ENCODE assay signal across 10 cellular contexts in the genomic region with DNA sequence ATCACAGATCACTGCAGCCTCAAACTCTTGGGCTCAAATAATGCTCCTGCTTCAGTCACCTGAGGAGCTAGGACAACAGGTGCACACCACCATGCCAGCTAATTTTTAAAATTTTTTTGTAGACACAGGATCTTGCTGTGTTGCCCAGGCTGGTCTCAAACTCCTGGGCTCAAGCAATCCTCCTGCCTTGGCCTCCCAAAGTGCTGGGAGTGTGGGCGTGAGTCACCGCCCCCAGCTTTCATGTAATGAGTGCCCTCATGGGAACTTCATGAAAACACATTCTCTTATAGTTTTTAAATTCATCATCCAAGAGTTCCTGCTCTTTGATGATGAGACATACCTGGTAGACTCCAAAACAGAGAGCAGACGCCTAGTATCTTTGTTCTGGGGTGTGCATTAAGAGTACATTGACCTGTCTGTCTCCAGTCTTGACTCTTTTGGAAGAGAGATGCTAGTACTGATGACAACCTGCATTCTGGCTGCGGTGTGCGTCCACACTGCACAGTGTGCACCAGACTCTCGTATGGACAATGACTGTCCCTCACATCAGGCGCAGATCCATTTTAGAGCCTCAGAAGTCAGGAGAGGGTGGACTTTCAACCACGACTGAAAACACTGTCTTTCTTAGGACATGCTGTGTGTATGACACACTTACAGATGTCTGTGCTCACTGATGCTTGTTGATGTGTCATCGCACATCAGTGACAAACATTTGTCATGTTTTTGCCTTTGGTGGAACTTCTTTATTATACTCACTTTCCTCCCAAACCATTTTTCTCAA. TPM values are rescaled to one million over a fixed set of nuclear protein-coding genes. Genes with fewer than 3 reads are reported as not detected.
DNase-seq lines count a peak whose midpoint lies in the region; ATAC-seq, FAIRE-seq and TF ChIP-seq lines count a peak whose summit lies in the region.
"Had no signal": no experiment of that assay in that cellular context is flagged by ENCODE, and none has a peak within 500 bp of the region (broad histone marks: within the 10 kb centered on the region; RNA-seq: fewer than 3 reads in every experiment).

No MANE protein-coding gene starts in this region.

- H3K4me1 Mint-ChIP-seq in T-cell = peaks cover 82 to 87% (median 86%) of the 10 kb centered on the region in 3 donors

- H3K27ac ChIP-seq in K562 (ENCODE audit: extremely low read depth, low read depth, low read length) = peak overlapping the region; percentile 34; the same call in 1 of the 3 replicates
- no peak overlapping the region for H3K27ac ChIP-seq in colonic mucosa

- BruUV-seq in K562 (replicated peaks; lab: Mats Ljungman, UMichigan) = no TSS peak

- no peaks in the 10 kb centered on the region for H3K9me3 ChIP-seq in K562 (replicated peaks; ENCODE audit: control insufficient read depth, insufficient read depth, low read depth, low read length)
- no peaks in the 10 kb centered on the region for H3K9me3 ChIP-seq in colonic mucosa

- H3K27me3 ChIP-seq in K562 (ENCODE audit: control insufficient read depth in 2 of 2, insufficient read depth in 2 of 2, low read length in 2 of 2) (no peaks in the 10 kb centered on the region), colonic mucosa (no peaks in the 10 kb centered on the region)

- intact Hi-C loops in K562 (cut with micrococcal nuclease) = no loop called here
- intact Hi-C loops in colonic mucosa (cut with DNase I) = no loop called here

- H3K4me3 Mint-ChIP-seq in T-cell = peak overlapping the region; percentile 84 to 86 (median 85)

- ATAC-seq in T-cell (replicated peaks in 1 of 4) (peak in 2 of 4 experiments; percentile 18 to 24), K562 (no peak), GM19324 (IDR thresholded peaks at IDR 0.05; ENCODE audit: low FRiP score, unreplicated experiment) (no peak), GM18520 (IDR thresholded peaks at IDR 0.05; ENCODE audit: unreplicated experiment) (no peak)

- peaks cover 10% of the 10 kb centered on the region for H3K36me3 Mint-ChIP-seq in T-cell

- H3K9ac ChIP-seq in K562 (ENCODE audit: insufficient read depth in 1 of 2, low read depth in 2 of 2, low read length in 2 of 2) = 0 out of 4 replicates have a peak overlapping the region, but pooled peaks of 1 of the 2 experiments have one; percentile 10
- H3K9ac ChIP-seq in colonic mucosa (ENCODE audit: low read depth in 2 of 2, low read length in 2 of 2) = no peak overlapping the region

- TF ChIP-seq EP300 in K562 (IDR thresholded peaks at IDR 0.05; ENCODE audit: low read length) = no peak

- 78% methylated on average over 9 of the region's 9 CpGs for WGBS in K562 (ENCODE audit: insufficient coverage, low coverage, missing lambda C conversion rate)

- FAIRE-seq in GM18507 (lab: Jason Lieb, UNC) = peak; percentile 84
- FAIRE-seq in K562 (lab: Jason Lieb, UNC) = peak; percentile 52
- FAIRE-seq: G401.6 had no signal

- peaks cover 36% of the 10 kb centered on the region for H3K79me2 ChIP-seq in K562 (ENCODE audit: control insufficient read depth, insufficient read depth, low read length)

- POLR2A ChIA-PET in T-cell (lab: Charles Lee) (interaction anchor here in 1 of 2 donors (1.5 kb wide), 1 partner anchor 10 kb away, joined by 3 read pairs; no protein-coding TSS in a partner anchor), K562 (lab: Yijun Ruan, JAX) (interaction anchor here (1.1 to 1.5 kb wide), 2 partner anchors 10 to 51 kb away, joined by 3 to 4 read pairs; no protein-coding TSS in a partner anchor)

- no peaks in the 10 kb centered on the region for H4K20me1 ChIP-seq in K562 (replicated peaks; ENCODE audit: control insufficient read depth, insufficient read depth, low read length)

- H3K27ac Mint-ChIP-seq in T-cell = peak overlapping the region; percentile 87 to 96

- 0 out of 2 replicates have a peak overlapping the region, but pooled peaks have one; percentile 22 for H2AFZ ChIP-seq in K562 (ENCODE audit: low read depth, low read length)

- no peaks in the 10 kb centered on the region for H3K9me3 Mint-ChIP-seq in T-cell

- H3K4me3 ChIP-seq in K562 (no peak overlapping the region), colonic mucosa (no peak overlapping the region)

- TF ChIP-seq POLR2A in K562 (conservative IDR thresholded peaks at IDR 0.05) = no peak

- no peak for TF ChIP-seq CTCF in K562 (IDR thresholded peaks at IDR 0.05 in 2 of 3, conservative IDR thresholded peaks at IDR 0.05 in 1 of 3; ENCODE audit: insufficient read depth in 2 of 3, low read depth in 1 of 3, low read length in 3 of 3)
- TF ChIP-seq CTCF in colonic mucosa (IDR thresholded peaks at IDR 0.05) = no peak

- no peaks in the 10 kb centered on the region for H3K9me1 ChIP-seq in K562 (ENCODE audit: control insufficient read depth, insufficient read depth, low read length)

- H3K4me2 ChIP-seq in K562 (ENCODE audit: insufficient read depth, low read length) = peak overlapping the region; percentile 26

- H3K36me3 ChIP-seq in K562 (ENCODE audit: control insufficient read depth, insufficient read depth, low read length) = peaks cover 17% of the 10 kb centered on the region; the same call in 2 of the 3 replicates
- H3K36me3 ChIP-seq in colonic mucosa = no peaks in the 10 kb centered on the region

- no peak for TF ChIP-seq RAD21 in K562 (CRISPR knock-in tag; conservative IDR thresholded peaks at IDR 0.05 in 1 of 2, IDR thresholded peaks at IDR 0.05 in 1 of 2)

- DNase-seq in GM18507 (ENCODE audit: extremely low spot score, insufficient read length, low read depth) = no peak
- DNase-seq in T-cell = peak in 2 of 34 experiments; percentile 61 to 64
- no peak for DNase-seq in K562 (ENCODE audit: extremely low read depth in 1 of 4, low spot score in 3 of 4)
- peak; percentile 67 for DNase-seq in stimulated activated CD4-positive, alpha-beta T cell treated with anti-CD3 and anti-CD28 coated beads, Interleukin-4, amount 100 ng/mL, for 24 hours
- DNase-seq in colonic mucosa = no peak
- DNase-seq in NCI-H2107 treated with DMSO at 0.1 percent for 48 hours (lab: John Stamatoyannopoulos, UW; ENCODE audit: unreplicated experiment) = no peak
- DNase-seq: NCI-H526 treated with DMSO at 0.1 percent for 48 hours had no signal

- CTCF ChIA-PET in T-cell (lab: Charles Lee) (interaction anchor here in 1 of 2 donors (0.8 to 1.2 kb wide), 4 partner anchors 9 to 98 kb away, joined by 3 to 5 read pairs (median 4); a partner anchor contains a TSS), K562 (lab: Yijun Ruan, JAX; ENCODE audit: low intra/inter-chr PET ratio) (no interaction called here)

- H3K4me1 ChIP-seq in K562 (replicated peaks in 1 of 2; ENCODE audit: control insufficient read depth in 2 of 2, insufficient read depth in 2 of 2, low read length in 2 of 2) (peaks cover 27 to 29% of the 10 kb centered on the region in 2 experiments), colonic mucosa (no peaks in the 10 kb centered on the region)

- in situ Hi-C loops in K562 (cut with MboI) = no loop called here

- no peaks in the 10 kb centered on the region for H3K27me3 Mint-ChIP-seq in T-cell

TF ChIP-seq in K562, 482 proteins besides CTCF, POLR2A, EP300 and RAD21:
- TF ChIP-seq BCOR (IDR thresholded peaks at IDR 0.05) = peak; percentile 23; the same call in 1 of the 2 replicates
- TF ChIP-seq ZNF121 (CRISPR knock-in tag; conservative IDR thresholded peaks at IDR 0.05) = peak; percentile 97
- TF ChIP-seq EGR1 (conservative IDR thresholded peaks at IDR 0.05) = peak; percentile 73
- no peak for TF ChIP-seq ZKSCAN8 (CRISPR knock-in tag; IDR thresholded peaks at IDR 0.05)
- TF ChIP-seq, protein P1, sequence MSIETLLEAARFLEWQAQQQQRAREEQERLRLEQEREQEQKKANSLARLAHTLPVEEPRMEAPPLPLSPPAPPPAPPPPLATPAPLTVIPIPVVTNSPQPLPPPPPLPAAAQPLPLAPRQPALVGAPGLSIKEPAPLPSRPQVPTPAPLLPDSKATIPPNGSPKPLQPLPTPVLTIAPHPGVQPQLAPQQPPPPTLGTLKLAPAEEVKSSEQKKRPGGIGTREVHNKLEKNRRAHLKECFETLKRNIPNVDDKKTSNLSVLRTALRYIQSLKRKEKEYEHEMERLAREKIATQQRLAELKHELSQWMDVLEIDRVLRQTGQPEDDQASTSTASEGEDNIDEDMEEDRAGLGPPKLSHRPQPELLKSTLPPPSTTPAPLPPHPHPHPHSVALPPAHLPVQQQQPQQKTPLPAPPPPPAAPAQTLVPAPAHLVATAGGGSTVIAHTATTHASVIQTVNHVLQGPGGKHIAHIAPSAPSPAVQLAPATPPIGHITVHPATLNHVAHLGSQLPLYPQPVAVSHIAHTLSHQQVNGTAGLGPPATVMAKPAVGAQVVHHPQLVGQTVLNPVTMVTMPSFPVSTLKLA (conservative IDR thresholded peaks at IDR 0.05) = 0 out of 4 replicates have a peak, but pooled peaks of 1 of the 2 experiments have one; percentile 24
- TF ChIP-seq RFX1 (IDR thresholded peaks at IDR 0.05) = no peak

RNA-seq across cellular contexts. Expression of a gene that starts 2.0 kb away (rescaled TPM):
- total RNA-seq in T-cell (10 to 100 TPM in 4 of 5 donors, 1 to 10 TPM in 1; 7.6 to 16.8 (median 15.6) TPM), K562 (2014; rRNA removed) (4.6 and 6.9 TPM in 2 replicates), K562 (2014; rRNA removed; fragmentation: Illumina TruSeq; extraction: Trizol) (1.2 and 2.1 TPM in 2 replicates), K562 (2015; rRNA removed; fragmentation: Illumina TruSeq; extraction: Trizol) (3.7 and 3.8 TPM in 2 replicates), K562 (2021) (13.0 and 13.8 TPM in 2 replicates), colonic mucosa (1 to 10 TPM; 2.1 to 2.2 TPM)
- 7.2 and 22.0 TPM in 2 replicates for total RNA-seq in K562 (2011; cell fraction: chromatin; rRNA removed; ENCODE audit: low replicate concordance)
- 15.8 and 20.0 TPM in 2 replicates for total RNA-seq in K562 (2011; cell fraction: nucleolus; rRNA removed)
- total RNA-seq in K562 (2011; cell fraction: nucleoplasm; rRNA removed) = 8.9 and 10.3 TPM in 2 replicates
- polyA plus RNA-seq in K562 (2011; rRNA removed) (2.2 and 7.1 TPM in 2 replicates), K562 (2014; fragmentation: Illumina TruSeq; extraction: Trizol) (5.4 and 8.9 TPM in 2 replicates), K562 (2014; fragmentation: Nextera tagmentation; extraction: Ambion mirVana) (under 1 TPM; 0.34 to 0.35 TPM), K562 (2014; rRNA removed) (4.6 and 6.4 TPM in 2 replicates)
- 2.7 and 5.0 TPM in 2 replicates for polyA plus RNA-seq in K562 (2011; cell fraction: cytosol; rRNA removed)
- polyA plus RNA-seq in K562 (2011; cell fraction: nucleus; rRNA removed) = 5.4 and 8.2 TPM in 2 replicates
- 16.4 and 25.4 TPM in 2 replicates for polyA plus RNA-seq in K562 (2012)
- polyA minus RNA-seq in K562 (2011; rRNA and poly(A)+ RNA removed) = 3.0 and 3.7 TPM in 2 replicates
- polyA minus RNA-seq in K562 (2011; cell fraction: cytosol; rRNA and poly(A)+ RNA removed) = 5.2 and 6.3 TPM in 2 replicates
- 2.1 and 4.6 TPM in 2 replicates for polyA minus RNA-seq in K562 (2011; cell fraction: nucleus; rRNA and poly(A)+ RNA removed)
